In the genomic region with DNA sequence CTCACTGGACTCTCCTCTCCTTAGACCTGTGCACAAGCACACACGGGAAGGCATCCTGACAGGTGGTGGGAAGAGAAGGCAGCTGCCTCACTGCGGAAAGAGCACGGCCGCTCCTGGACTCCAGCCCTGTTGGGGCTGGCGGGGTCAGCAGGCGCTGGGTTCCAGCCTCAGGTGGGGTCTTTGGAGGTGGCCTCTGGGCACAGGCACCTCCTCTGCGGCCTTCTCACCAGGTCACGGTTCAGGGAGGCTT, we compare ENCODE assay signal across 8 cellular contexts. TPM values are rescaled to one million over a fixed set of nuclear protein-coding genes. Genes with fewer than 3 reads are reported as not detected.
DNase-seq lines count a peak whose midpoint lies in the region; ATAC-seq and TF ChIP-seq lines count a peak whose summit lies in the region.

No MANE protein-coding gene starts in this region.

- TF ChIP-seq CTCF in GM12875 (IDR thresholded peaks at IDR 0.05; ENCODE audit: borderline replicate concordance, insufficient read depth, low read depth, low read length) (no peak), fibroblast of pulmonary artery (IDR thresholded peaks at IDR 0.05; ENCODE audit: low read length, missing control alignments) (no peak), gastrocnemius medialis (IDR thresholded peaks at IDR 0.05 in 4 of 5, conservative IDR thresholded peaks at IDR 0.05 in 1 of 5) (no peak)

- H3K4me3 ChIP-seq in GM12875 (ENCODE audit: low read depth, low read length) = peak overlapping the region; percentile 70
- H3K4me3 ChIP-seq in SJCRH30 = peak overlapping the region; percentile 68
- H3K4me3 ChIP-seq in fibroblast of pulmonary artery (replicated peaks; ENCODE audit: low read depth, low read length) = peak overlapping the region; percentile 77
- peak overlapping the region; percentile 71 to 95 (median 78) for H3K4me3 ChIP-seq in gastrocnemius medialis

- H3K27me3 ChIP-seq in SJCRH30 = no peaks in the 10 kb centered on the region
- H3K27me3 ChIP-seq in gastrocnemius medialis = no peaks in the 10 kb centered on the region

- H3K36me3 ChIP-seq in SJCRH30 (peaks cover 19% of the 10 kb centered on the region), gastrocnemius medialis (no peaks in the 10 kb centered on the region)

- TF ChIP-seq POLR2A in gastrocnemius medialis (IDR thresholded peaks at IDR 0.05) = no peak

- H3K27ac ChIP-seq in SJCRH30 = peak overlapping the region; percentile 55
- peak overlapping the region; percentile 81 to 88 (median 82) for H3K27ac ChIP-seq in gastrocnemius medialis

- intact Hi-C loops in gastrocnemius medialis (cut with DNase I; ENCODE audit: low total_unique reads) = loop anchor here (10.0 kb wide), 1 partner anchor 114 kb away; a partner anchor contains a TSS

- H3K9me3 ChIP-seq in SJCRH30 (replicated peaks) (no peaks in the 10 kb centered on the region), gastrocnemius medialis (no peaks in the 10 kb centered on the region)

- ATAC-seq in gastrocnemius medialis = no peak

- in situ Hi-C loops in gastrocnemius medialis (cut with MboI; ENCODE audit: low sequenced_read_pairs in 4 of 4) = no loop called here

- DNase-seq in SJCRH30 (no peak), fibroblast of pulmonary artery (ENCODE audit: low read depth) (no peak), gastrocnemius medialis (no peak), SKM-1 (lab: John Stamatoyannopoulos, UW; ENCODE audit: unreplicated experiment) (no peak), LoVo (ENCODE audit: low spot score) (no peak), germinal center (ENCODE audit: low spot score) (no peak), NCI-H1436 (lab: John Stamatoyannopoulos, UW) (no peak)

- H3K4me1 ChIP-seq in SJCRH30 = peaks cover 10% of the 10 kb centered on the region
- H3K4me1 ChIP-seq in gastrocnemius medialis = peaks cover 28 to 39% of the 10 kb centered on the region in 2 donors

RNA-seq across cellular contexts. Expression of a gene that starts 0.6 kb away (rescaled TPM):
- 91.7 and 117 TPM in 2 replicates for total RNA-seq in SJCRH30 (2014; rRNA removed; shearing (Covaris generic))
- total RNA-seq in gastrocnemius medialis = 10 to 100 TPM; 18.2 to 30.8 (median 28.2) TPM

RNA-seq across cellular contexts. Expression of a gene that starts 20.6 kb away (rescaled TPM):
- 0.06 and 0.20 TPM in 2 replicates for total RNA-seq in SJCRH30 (2014; rRNA removed; shearing (Covaris generic))
- not detected for total RNA-seq in gastrocnemius medialis

RNA-seq across cellular contexts. Expression of a gene that starts 55.6 kb away (rescaled TPM):
- total RNA-seq in SJCRH30 (2014; rRNA removed; shearing (Covaris generic)) = 68.2 and 71.7 TPM in 2 replicates
- 10 to 100 TPM; 31.4 to 47.1 (median 38.8) TPM for total RNA-seq in gastrocnemius medialis
